ENCODE assay signal across 25 cellular contexts in the genomic region with DNA sequence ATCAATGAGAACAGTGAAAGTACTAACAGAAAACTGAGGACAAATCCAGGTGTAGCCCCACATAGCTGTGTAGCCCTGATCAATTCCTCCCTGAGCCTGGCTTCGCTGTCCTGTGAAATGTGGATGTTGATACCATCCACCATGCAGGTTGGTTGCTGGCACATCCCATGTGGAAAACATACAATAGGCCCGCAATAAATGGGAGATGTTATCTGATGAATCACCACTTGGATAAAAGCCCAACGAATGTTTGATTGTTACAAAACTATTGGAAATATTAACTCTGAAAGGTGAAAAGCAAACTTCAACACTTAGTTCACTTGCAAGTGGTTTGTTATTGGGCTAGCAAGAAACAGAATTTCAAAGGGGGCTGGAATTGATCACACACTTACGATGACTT.
"Had no signal": no experiment of that assay in that cellular context is flagged by ENCODE, and none has a peak within 500 bp of the region (broad histone marks: within the 10 kb centered on the region; RNA-seq: fewer than 3 reads in every experiment).

No MANE protein-coding gene starts in this region.

- ATAC-seq: activated CD8-positive, alpha-beta T cell treated with anti-CD3 and anti-CD28 coated beads, Interleukin-2, amount 10 ng/mL, durations not matched to agents 7 days and 5 days; effector memory CD8-positive, alpha-beta T cell; gastroesophageal sphincter; left ventricle myocardium superior; mucosa of descending colon; sciatic nerve had no signal

- H3K4me2 ChIP-seq: smooth muscle cell had no signal

- DNase-seq: activated CD4-positive, alpha-beta T cell treated with anti-CD3 and anti-CD28 coated beads for 1 hour; activated CD4-positive, alpha-beta T cell treated with anti-CD3 and anti-CD28 coated beads, Interleukin-2, amount 50 U/mL, for 1 hour; activated CD8-positive, alpha-beta T cell treated with anti-CD3 and anti-CD28 coated beads, Interleukin-2, amount 10 ng/mL, durations not matched to agents 7 days and 5 days; activated gamma-delta T cell treated with Interleukin-2 at 50 U/mL for 16 hours; activated T-cell treated with anti-CD3 and anti-CD28 coated beads, Interleukin-2, amount 50 U/mL, for 1 hour; aorta; central memory CD4-positive, alpha-beta T cell; dorsolateral prefrontal cortex; effector memory CD8-positive, alpha-beta T cell; esophagus squamous epithelium; kidney glomerular epithelial cell; left ventricle myocardium superior; mesenchymal stem cell; mucosa of descending colon; nephron progenitor cell; stimulated activated CD4-positive, alpha-beta T cell treated with anti-CD3 and anti-CD28 coated beads, Interleukin-4, amount 100 ng/mL, for 1 hour; stimulated activated naive CD4-positive, alpha-beta T cell; T-helper 1 cell; testis; trophoblast cell; uterus had no signal

- H3K9me3 ChIP-seq: esophagus squamous epithelium, gastroesophageal sphincter, mucosa of descending colon, testis, uterus had no signal

- H3K36me3 ChIP-seq: esophagus squamous epithelium, gastroesophageal sphincter, uterus had no signal

- FAIRE-seq: TTC549 had no signal

- H3K27me3 ChIP-seq: esophagus squamous epithelium, gastroesophageal sphincter, testis, uterus had no signal

- H3K4me3 ChIP-seq: dorsolateral prefrontal cortex, esophagus squamous epithelium, gastroesophageal sphincter, mucosa of descending colon, smooth muscle cell, testis, uterus had no signal

- H3K4me1 ChIP-seq: esophagus squamous epithelium, gastroesophageal sphincter, testis, uterus had no signal

- H3K27ac ChIP-seq: dorsolateral prefrontal cortex, esophagus squamous epithelium, gastroesophageal sphincter, testis, uterus had no signal
